Comparison of ENCODE assay signal across 15 cellular contexts in the genomic region with DNA sequence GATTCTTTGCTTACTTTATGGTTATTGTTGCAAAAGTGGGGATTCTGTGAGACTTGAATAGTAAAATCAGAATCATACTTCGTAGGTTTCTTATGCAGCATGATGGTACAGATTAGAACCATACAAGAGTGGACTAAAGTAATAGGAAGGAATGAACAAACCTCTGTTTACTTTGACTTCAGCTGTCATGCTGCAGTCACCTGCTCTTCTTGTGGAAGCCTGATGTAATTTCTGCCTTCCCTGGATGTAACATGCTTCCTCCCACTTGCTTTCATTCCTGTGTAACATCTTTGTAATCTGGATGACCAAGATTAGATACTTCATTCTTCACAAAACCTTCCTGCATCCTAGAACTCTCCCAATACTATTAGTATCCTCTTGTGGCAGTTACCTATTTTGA.
A peak's percentile ranks its signal among the peaks of the same experiment; 100 is the strongest.
DNase-seq lines count a peak whose midpoint lies in the region; ATAC-seq, FAIRE-seq and TF ChIP-seq lines count a peak whose summit lies in the region.
"Had no signal": no experiment of that assay in that cellular context is flagged by ENCODE, and none has a peak within 500 bp of the region (broad histone marks: within the 10 kb centered on the region; RNA-seq: fewer than 3 reads in every experiment).

No MANE protein-coding gene starts in this region.

- ATAC-seq in right lobe of liver, result peak in 3 of 4 donors; percentile 40 to 72 (median 46)
- ATAC-seq: CD8-positive, alpha-beta T cell had no signal

- H3K27me3 ChIP-seq in bronchial epithelial cell (ENCODE audit: control insufficient read depth, insufficient read depth, low read length) (no peaks in the 10 kb centered on the region), right lobe of liver (no peaks in the 10 kb centered on the region)
- H3K27me3 ChIP-seq: BLaER1 treated with 17β-estradiol and CSF1 and Interleukin-3, amounts not matched to agents 10 nM and 100 nM had no signal

- H3K4me3 ChIP-seq in bronchial epithelial cell (ENCODE audit: low read depth, low read length), result no peak overlapping the region
- H3K4me3 ChIP-seq in right lobe of liver, result no peak overlapping the region
- no peak overlapping the region for H3K4me3 ChIP-seq in kidney (ENCODE audit: low read length in 2 of 2)
- H3K4me3 ChIP-seq: BLaER1 treated with 17β-estradiol and CSF1 and Interleukin-3, amounts not matched to agents 10 nM and 100 nM had no signal

- H3K9ac ChIP-seq in kidney (ENCODE audit: low read length in 2 of 2), result no peak overlapping the region
- H3K9ac ChIP-seq: BLaER1 treated with 17β-estradiol and CSF1 and Interleukin-3, amounts not matched to agents 10 nM and 100 nM had no signal

- FAIRE-seq in H54 (lab: Jason Lieb, UNC) (peak; percentile 87), bronchial epithelial cell (lab: Jason Lieb, UNC) (no peak), kidney (lab: Jason Lieb, UNC) (no peak)
- FAIRE-seq: HTR-8/SVneo had no signal

- H3K36me3 ChIP-seq in bronchial epithelial cell (ENCODE audit: control insufficient read depth, insufficient read depth, low read length) (no peaks in the 10 kb centered on the region), right lobe of liver (peaks cover 0 to 16% (median 7%) of the 10 kb centered on the region in 4 donors), kidney (ENCODE audit: control insufficient read depth in 1 of 2, insufficient read depth in 2 of 2, low read length in 2 of 2) (peaks cover 7 to 17% of the 10 kb centered on the region in 2 donors)

- TF ChIP-seq POLR2A in H54 (IDR thresholded peaks at IDR 0.05; ENCODE audit: low read depth, low read length), result no peak
- no peak for TF ChIP-seq POLR2A in right lobe of liver (IDR thresholded peaks at IDR 0.05)

- no peaks in the 10 kb centered on the region for H3K4me1 ChIP-seq in right lobe of liver
- no peaks in the 10 kb centered on the region for H3K4me1 ChIP-seq in kidney (ENCODE audit: control insufficient read depth in 1 of 2, insufficient read depth in 1 of 2, low read depth in 1 of 2, low read length in 2 of 2)
- H3K4me1 ChIP-seq: BLaER1 treated with 17β-estradiol and CSF1 and Interleukin-3, amounts not matched to agents 10 nM and 100 nM had no signal

- H3K27ac ChIP-seq in right lobe of liver (no peak overlapping the region), kidney (ENCODE audit: low read depth in 2 of 2, low read length in 2 of 2) (no peak overlapping the region)
- H3K27ac ChIP-seq: BLaER1 treated with 17β-estradiol and CSF1 and Interleukin-3, amounts not matched to agents 10 nM and 100 nM had no signal

- 43% methylated on average over 1 of the region's 1 CpG for WGBS in right lobe of liver (ENCODE audit: insufficient coverage, low coverage, low lambda C conversion rate, missing lambda C conversion rate)

- no peak for TF ChIP-seq CTCF in bronchial epithelial cell (IDR thresholded peaks at IDR 0.05; ENCODE audit: insufficient read depth, low read length, severe bottlenecking)
- TF ChIP-seq CTCF in right lobe of liver (IDR thresholded peaks at IDR 0.05), result no peak
- no peak for TF ChIP-seq CTCF in kidney (IDR thresholded peaks at IDR 0.05; ENCODE audit: borderline replicate concordance, extremely low read depth, insufficient read depth)

- intact Hi-C loops in right lobe of liver (cut with DNase I), result no loop called here
- intact Hi-C loops in kidney (cut with DNase I), result no loop called here

- H3K9me3 ChIP-seq in right lobe of liver (no peaks in the 10 kb centered on the region), kidney (ENCODE audit: control insufficient read depth in 1 of 2, low read length in 2 of 2) (no peaks in the 10 kb centered on the region)
- H3K9me3 ChIP-seq: BLaER1 treated with 17β-estradiol and CSF1 and Interleukin-3, amounts not matched to agents 10 nM and 100 nM had no signal

- in situ Hi-C loops in SK-MEL-5 (cut with HindIII; ENCODE audit: low pct_unique_long_range_greater_than_20kb, low sequenced_read_pairs), result no loop called here

- DNase-seq in H54 (ENCODE audit: insufficient read length, low spot score) (no peak), SK-MEL-5 (ENCODE audit: low read depth, low spot score) (peak; percentile 85), bronchial epithelial cell (ENCODE audit: low read depth) (peak; percentile 5), right lobe of liver (no peak), kidney (no peak), dermis blood vessel endothelial cell (no peak)
- no peak for DNase-seq in stimulated activated CD4-positive, alpha-beta T cell treated with anti-CD3 and anti-CD28 coated beads, Interleukin-2, amount 100 ng/mL, for 24 hours
- DNase-seq: CD8-positive, alpha-beta T cell; DMS 273 treated with DMSO at 0.1 percent for 48 hours; DMS79; GDM1; GOT3; H9 had no signal

Comparison
In these comparisons a context has a peak if more than half of its experiments do, and no peak if none do; other contexts are left out.
1. DNase-seq: peak in SK-MEL-5 (single experiment) and bronchial epithelial cell (single experiment); none in H54 (single experiment), right lobe of liver (0 of 3), kidney (single experiment), dermis blood vessel endothelial cell (single experiment) and stimulated activated CD4-positive, alpha-beta T cell treated with anti-CD3 and anti-CD28 coated beads, Interleukin-2, amount 100 ng/mL, for 24 hours (0 of 2).